In genomic region chr13:68636784-68637183, GRCh38 we compare ENCODE assay signal across 9 cellular contexts.
"Had no signal": no experiment of that assay in that cellular context is flagged by ENCODE, and none has a peak within 500 bp of the region (broad histone marks: within the 10 kb centered on the region; RNA-seq: fewer than 3 reads in every experiment).

No MANE protein-coding gene starts in this region.

- H3K9ac ChIP-seq: GM23248 had no signal

- DNase-seq: GM23248, GOT3, H7, HFFc6 had no signal

- H3K36me3 ChIP-seq: HAP-1 had no signal

- H3K27me3 Mint-ChIP-seq: IgD-negative memory B cell had no signal

- H2AFZ ChIP-seq: GM23248 had no signal

- H3K4me1 ChIP-seq: HAP-1 had no signal

- ATAC-seq: HCT116, HepG2 had no signal

- H3K9me3 ChIP-seq: HAP-1 had no signal

- H3K36me3 Mint-ChIP-seq: IgD-negative memory B cell had no signal

- H3K4me1 Mint-ChIP-seq: IgD-negative memory B cell had no signal

- H3K27ac Mint-ChIP-seq: HFFc6, IgD-negative memory B cell had no signal

- H3K27ac ChIP-seq: GM23248, HL-60 had no signal

- H3K9me3 Mint-ChIP-seq: IgD-negative memory B cell had no signal

- H3K4me3 Mint-ChIP-seq: HFFc6, IgD-negative memory B cell had no signal

- H3K4me3 ChIP-seq: GM23248, HAP-1 had no signal
